ENCODE assay signal across 19 cellular contexts in genomic region chr7:127996253-127997071, GRCh38. TPM values are rescaled to one million over a fixed set of nuclear protein-coding genes. Genes with fewer than 3 reads are reported as not detected.
DNase-seq lines count a peak whose midpoint lies in the region; ATAC-seq and TF ChIP-seq lines count a peak whose summit lies in the region.
"Had no signal": no experiment of that assay in that cellular context is flagged by ENCODE, and none has a peak within 500 bp of the region (broad histone marks: within the 10 kb centered on the region; RNA-seq: fewer than 3 reads in every experiment).

No MANE protein-coding gene starts in this region.

- ATAC-seq in heart right ventricle (no peak), Right ventricle myocardium inferior (no peak), GM18858 (IDR thresholded peaks at IDR 0.05; ENCODE audit: unreplicated experiment) (no peak), HG02840 (IDR thresholded peaks at IDR 0.05; ENCODE audit: low FRiP score, unreplicated experiment) (no peak)
- ATAC-seq: foreskin keratinocyte, left lobe of liver had no signal

- H3K27ac ChIP-seq in heart right ventricle = peak overlapping the region in 8 of 10 donors; percentile 39 to 81 (median 64)
- peak overlapping the region; percentile 62 for H3K27ac ChIP-seq in cingulate gyrus (ENCODE audit: low read depth, low read length)
- H3K27ac ChIP-seq: ascending aorta, foreskin keratinocyte, pancreas had no signal

- peaks cover 0 to 59% (median 0%) of the 10 kb centered on the region in 9 donors for H3K36me3 ChIP-seq in heart right ventricle

- WGBS in heart right ventricle, 2 donors = 75 to 78% methylated on average over 11 of the region's 11 CpGs

- intact Hi-C loops in heart right ventricle (cut with DNase I) = no loop called here
- intact Hi-C loops in Right ventricle myocardium inferior (cut with DNase I) = no loop called here

- peaks cover 27% of the 10 kb centered on the region for H3K36me3 Mint-ChIP-seq in nephron (ENCODE audit: low read depth)

- no peaks in the 10 kb centered on the region for H3K27me3 Mint-ChIP-seq in nephron (ENCODE audit: low read depth)
- H3K27me3 Mint-ChIP-seq: activated CD4-positive, alpha-beta T cell treated with anti-CD3 and anti-CD28 coated beads, Interleukin-2, amount 10 ng/mL, durations not matched to agents 24 days and 14 days had no signal

- H3K9me3 Mint-ChIP-seq in nephron = no peaks in the 10 kb centered on the region
- H3K9me3 Mint-ChIP-seq: activated CD4-positive, alpha-beta T cell treated with anti-CD3 and anti-CD28 coated beads, Interleukin-2, amount 10 ng/mL, durations not matched to agents 24 days and 14 days had no signal

- H3K4me3 ChIP-seq in heart right ventricle = no peak overlapping the region
- H3K4me3 ChIP-seq: ascending aorta, pancreas, thoracic aorta had no signal

- peaks cover 16 to 60% (median 48%) of the 10 kb centered on the region in 9 donors for H3K4me1 ChIP-seq in heart right ventricle
- H3K4me1 ChIP-seq: foreskin keratinocyte, pancreas had no signal

- DNase-seq in heart right ventricle (no peak), Right ventricle myocardium inferior (ENCODE audit: missing footprints) (no peak), kidney glomerular epithelial cell (lab: John Stamatoyannopoulos, UW) (no peak), foreskin melanocyte (no peak)
- DNase-seq: activated CD4-positive, alpha-beta T cell treated with anti-CD3 and anti-CD28 coated beads, Interleukin-2, amount 10 ng/mL, durations not matched to agents 24 days and 14 days; activated CD8-positive, alpha-beta memory T cell treated with anti-CD3 and anti-CD28 coated beads, Interleukin-2, amount 50 U/mL, for 4 hours; activated gamma-delta T cell treated with Interleukin-2 at 50 U/mL for 16 hours; foreskin keratinocyte; NCI-H1436; pancreas; small intestine; stimulated activated CD8-positive, alpha-beta memory T cell treated with anti-CD3 and anti-CD28 coated beads, Interleukin-4, amount 100 ng/mL, for 48 hours had no signal

- H3K27me3 ChIP-seq in heart right ventricle = no peaks in the 10 kb centered on the region
- H3K27me3 ChIP-seq: ascending aorta, foreskin keratinocyte, pancreas had no signal

- peaks cover 51% of the 10 kb centered on the region for H3K4me1 Mint-ChIP-seq in nephron
- H3K4me1 Mint-ChIP-seq: activated CD4-positive, alpha-beta T cell treated with anti-CD3 and anti-CD28 coated beads, Interleukin-2, amount 10 ng/mL, durations not matched to agents 24 days and 14 days had no signal

- no peak for TF ChIP-seq CTCF in heart right ventricle (IDR thresholded peaks at IDR 0.05)
- TF ChIP-seq CTCF in nephron (IDR thresholded peaks at IDR 0.05; ENCODE audit: unreplicated experiment in 3 of 3) = no peak

- no peak overlapping the region for H3K4me3 Mint-ChIP-seq in nephron
- H3K4me3 Mint-ChIP-seq: activated CD4-positive, alpha-beta T cell treated with anti-CD3 and anti-CD28 coated beads, Interleukin-2, amount 10 ng/mL, durations not matched to agents 24 days and 14 days had no signal

- H3K27ac Mint-ChIP-seq in nephron = peak overlapping the region; percentile 55 to 81 (median 77)
- H3K27ac Mint-ChIP-seq: activated CD4-positive, alpha-beta T cell treated with anti-CD3 and anti-CD28 coated beads, Interleukin-2, amount 10 ng/mL, durations not matched to agents 24 days and 14 days had no signal

- H3K9me3 ChIP-seq in heart right ventricle = no peaks in the 10 kb centered on the region
- H3K9me3 ChIP-seq: ascending aorta, pancreas, thoracic aorta had no signal

RNA-seq across cellular contexts. Expression of gene LRRC4, which starts 34.8 kb away (rescaled TPM):
- 1 to 10 TPM; 2.1 to 7.3 (median 3.1) TPM for total RNA-seq in heart right ventricle
- polyA plus RNA-seq in heart right ventricle = 1 to 10 TPM in 1 of 2 donors, under 1 TPM in 1; 0.75 to 1.4 TPM
- 2.4 TPM for total RNA-seq in Right ventricle myocardium inferior
